17 cellular contexts compared by ENCODE assay signal in the genomic region with DNA sequence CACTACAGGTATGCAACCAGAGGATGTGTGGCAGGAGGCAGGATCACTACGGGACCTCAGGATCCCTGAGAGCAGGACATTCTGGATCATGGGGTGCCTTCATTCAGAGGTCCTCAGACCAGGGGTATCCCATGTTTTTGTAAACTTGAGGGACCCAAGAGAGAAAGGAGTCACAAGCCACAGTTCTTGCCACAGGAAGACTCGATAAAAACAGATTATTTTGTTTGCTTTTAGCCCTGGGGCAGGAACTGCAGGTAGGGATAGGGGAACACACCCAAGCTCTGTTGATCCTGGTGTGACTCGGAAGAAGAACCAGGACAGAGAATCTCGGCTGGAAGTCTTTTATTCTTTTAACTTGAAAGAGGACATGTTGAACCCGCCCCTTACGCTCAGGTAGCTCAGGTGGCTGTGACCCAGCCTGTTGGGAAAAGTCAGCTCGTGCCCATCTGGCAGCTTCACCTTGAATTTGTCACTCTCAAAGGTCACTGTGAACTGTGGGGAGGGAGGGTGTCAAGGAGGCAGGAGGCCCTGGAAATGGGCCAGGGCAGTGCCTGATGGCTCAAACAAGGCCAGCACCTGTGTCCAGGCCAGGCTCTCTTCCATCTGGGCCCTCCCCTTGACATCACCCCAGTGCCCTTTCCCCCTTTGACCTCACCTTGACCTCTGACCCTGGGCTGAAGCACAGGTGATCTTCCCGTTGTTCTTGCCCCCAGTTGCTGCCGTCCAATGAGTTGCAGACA. TPM values are rescaled to one million over a fixed set of nuclear protein-coding genes. Genes with fewer than 3 reads are reported as not detected.
DNase-seq lines count a peak whose midpoint lies in the region; ATAC-seq and TF ChIP-seq lines count a peak whose summit lies in the region.
"Had no signal": no experiment of that assay in that cellular context is flagged by ENCODE, and none has a peak within 500 bp of the region (broad histone marks: within the 10 kb centered on the region; RNA-seq: fewer than 3 reads in every experiment).

No MANE protein-coding gene starts in this region.

- H3K36me3 ChIP-seq in neural progenitor cell (no peaks in the 10 kb centered on the region), gastrocnemius medialis (no peaks in the 10 kb centered on the region)

- no peak overlapping the region for H3K4me2 ChIP-seq in neural progenitor cell

- peak overlapping the region; percentile 52 for H3K4me3 Mint-ChIP-seq in neural progenitor cell
- H3K4me3 Mint-ChIP-seq: activated CD8-positive, alpha-beta memory T cell treated with anti-CD3 and anti-CD28 coated beads, Interleukin-2, amount 10 ng/mL, durations not matched to agents 7 days and 5 days; IgD-negative memory B cell; naive B cell had no signal

- TF ChIP-seq POLR2A in gastrocnemius medialis (IDR thresholded peaks at IDR 0.05): no peak

- H2AFZ ChIP-seq in neural progenitor cell (replicated peaks): no peak overlapping the region

- H3K4me1 Mint-ChIP-seq in neural progenitor cell: peaks cover 4% of the 10 kb centered on the region

- H3K27me3 Mint-ChIP-seq in neural progenitor cell (ENCODE audit: insufficient read depth, low read depth): peaks cover 8% of the 10 kb centered on the region

- H3K4me3 ChIP-seq in right cardiac atrium (ENCODE audit: low read length) (no peak overlapping the region), epithelial cell of esophagus (ENCODE audit: low read length) (no peak overlapping the region), neural progenitor cell (no peak overlapping the region), gastrocnemius medialis (no peak overlapping the region)

- H3K27me3 ChIP-seq in right cardiac atrium (ENCODE audit: control insufficient read depth, insufficient read depth): no peaks in the 10 kb centered on the region
- H3K27me3 ChIP-seq in neural progenitor cell: no peaks in the 10 kb centered on the region
- H3K27me3 ChIP-seq in gastrocnemius medialis: peaks cover 0 to 9% (median 7%) of the 10 kb centered on the region in 3 donors

- DNase-seq in right cardiac atrium (peak in 2 of 3 donors; percentile 57 to 71), cardiac septum (ENCODE audit: low spot score) (no peak), epithelial cell of esophagus (ENCODE audit: low read depth) (peak; percentile 41), neural progenitor cell (ENCODE audit: low spot score) (no peak), HuH-7.5 (ENCODE audit: low spot score) (no peak), C1 segment of cervical spinal cord (lab: John Stamatoyannopoulos, UW) (no peak), gastrocnemius medialis (no peak)
- DNase-seq: activated CD8-positive, alpha-beta memory T cell treated with anti-CD3 and anti-CD28 coated beads, Interleukin-2, amount 10 ng/mL, durations not matched to agents 7 days and 5 days; dermis blood vessel endothelial cell; naive B cell; NCI-H146; NCI-H524 treated with DMSO at 0.1 percent for 48 hours had no signal

- no peak overlapping the region for H3K27ac ChIP-seq in right cardiac atrium (ENCODE audit: low read length)
- H3K27ac ChIP-seq in neural progenitor cell: no peak overlapping the region
- H3K27ac ChIP-seq in gastrocnemius medialis: no peak overlapping the region
- H3K27ac ChIP-seq: VCaP had no signal

- peaks cover 2% of the 10 kb centered on the region for H3K36me3 Mint-ChIP-seq in neural progenitor cell
- H3K36me3 Mint-ChIP-seq: activated CD8-positive, alpha-beta memory T cell treated with anti-CD3 and anti-CD28 coated beads, Interleukin-2, amount 10 ng/mL, durations not matched to agents 7 days and 5 days; IgD-negative memory B cell; naive B cell had no signal

- intact Hi-C loops in right cardiac atrium (cut with DNase I) (loop anchor here in 2 of 4 donors (5.0 to 10.0 kb wide), 2 partner anchors 245 to 253 kb away; no protein-coding TSS in a partner anchor), cardiac septum (cut with DNase I) (no loop called here), gastrocnemius medialis (cut with DNase I; ENCODE audit: low total_unique reads) (no loop called here)

- no peaks in the 10 kb centered on the region for H3K79me2 ChIP-seq in neural progenitor cell (ENCODE audit: low read depth)

- no peak for TF ChIP-seq CTCF in epithelial cell of esophagus (IDR thresholded peaks at IDR 0.05; ENCODE audit: insufficient read depth, low read depth, low read length, missing control alignments)
- no peak for TF ChIP-seq CTCF in neural progenitor cell (IDR thresholded peaks at IDR 0.05)
- TF ChIP-seq CTCF in gastrocnemius medialis (IDR thresholded peaks at IDR 0.05 in 4 of 5, conservative IDR thresholded peaks at IDR 0.05 in 1 of 5): no peak

- no peaks in the 10 kb centered on the region for H3K9me3 Mint-ChIP-seq in neural progenitor cell
- H3K9me3 Mint-ChIP-seq: IgD-negative memory B cell, naive B cell had no signal

- H3K4me1 ChIP-seq in right cardiac atrium (ENCODE audit: control insufficient read depth, insufficient read depth, low read length): peaks cover 3% of the 10 kb centered on the region
- no peaks in the 10 kb centered on the region for H3K4me1 ChIP-seq in neural progenitor cell
- peaks cover 6 to 8% of the 10 kb centered on the region in 2 donors for H3K4me1 ChIP-seq in gastrocnemius medialis

- 61% methylated on average over 9 of the region's 9 CpGs for WGBS in right cardiac atrium

- H3K9me3 ChIP-seq in right cardiac atrium (ENCODE audit: control insufficient read depth, low read length): no peaks in the 10 kb centered on the region
- H3K9me3 ChIP-seq in neural progenitor cell (ENCODE audit: low read depth): no peaks in the 10 kb centered on the region
- H3K9me3 ChIP-seq in gastrocnemius medialis: no peaks in the 10 kb centered on the region

- no peak for ATAC-seq in right cardiac atrium
- ATAC-seq in GM21786 (IDR thresholded peaks at IDR 0.05; ENCODE audit: unreplicated experiment): no peak
- ATAC-seq in gastrocnemius medialis: no peak
- ATAC-seq: activated CD8-positive, alpha-beta memory T cell treated with anti-CD3 and anti-CD28 coated beads, Interleukin-2, amount 10 ng/mL, durations not matched to agents 7 days and 5 days; sciatic nerve had no signal

- H3F3A ChIP-seq in neural progenitor cell (ENCODE audit: low read depth): no peaks in the 10 kb centered on the region

- in situ Hi-C loops in gastrocnemius medialis (cut with MboI; ENCODE audit: low sequenced_read_pairs in 4 of 4): loop anchor here in 2 of 4 donors (5.0 kb wide), 1 partner anchor 33 kb away; no protein-coding TSS in a partner anchor

- no peak overlapping the region for H3K9ac ChIP-seq in neural progenitor cell

- H3K27ac Mint-ChIP-seq in neural progenitor cell: peak overlapping the region; percentile 69
- H3K27ac Mint-ChIP-seq: activated CD8-positive, alpha-beta memory T cell treated with anti-CD3 and anti-CD28 coated beads, Interleukin-2, amount 10 ng/mL, durations not matched to agents 7 days and 5 days had no signal

- no peaks in the 10 kb centered on the region for H4K20me1 ChIP-seq in neural progenitor cell (ENCODE audit: low read depth)

RNA-seq across cellular contexts. Expression of gene LGALS2, which starts 9.8 kb away (rescaled TPM):
- total RNA-seq in right cardiac atrium: under 1 TPM in 1 of 4 donors, not detected in 3; 0.44 TPM
- polyA plus RNA-seq in right cardiac atrium: not detected
- total RNA-seq in cardiac septum: not detected
- not detected in 2 replicates for total RNA-seq in neural progenitor cell (ENCODE audit: low replicate concordance)
- total RNA-seq in gastrocnemius medialis: not detected
- total RNA-seq: activated CD8-positive, alpha-beta memory T cell treated with anti-CD3 and anti-CD28 coated beads, Interleukin-2, amount 10 ng/mL, durations not matched to agents 7 days and 5 days; dermis blood vessel endothelial cell; sciatic nerve; SK-MEL-5 had no signal

RNA-seq across cellular contexts. Expression of gene CDC42EP1, which starts 9.8 kb away (rescaled TPM):
- 10 to 100 TPM; 19.7 to 31.3 (median 21.7) TPM for total RNA-seq in right cardiac atrium
- 20.7 TPM for polyA plus RNA-seq in right cardiac atrium
- total RNA-seq in cardiac septum: 18.8 TPM
- total RNA-seq in neural progenitor cell (ENCODE audit: low replicate concordance): 0.84 and 1.8 TPM in 2 replicates
- 1 to 10 TPM; 5.6 to 8.8 (median 6.8) TPM for total RNA-seq in gastrocnemius medialis

RNA-seq across cellular contexts. Expression of gene GGA1, which starts 38.5 kb away (rescaled TPM):
- total RNA-seq in right cardiac atrium: 10 to 100 TPM; 23.3 to 29.0 (median 26.0) TPM
- polyA plus RNA-seq in right cardiac atrium: 27.2 TPM
- 32.5 TPM for total RNA-seq in cardiac septum
- total RNA-seq in neural progenitor cell (ENCODE audit: low replicate concordance): 62.3 and 71.7 TPM in 2 replicates
- total RNA-seq in gastrocnemius medialis: 10 to 100 TPM; 39.0 to 48.8 (median 45.0) TPM

RNA-seq across cellular contexts. Expression of gene CARD10, which starts 50.9 kb away (rescaled TPM):
- 10 to 100 TPM in 2 of 4 donors, 1 to 10 TPM in 2; 6.6 to 11.4 (median 9.6) TPM for total RNA-seq in right cardiac atrium
- polyA plus RNA-seq in right cardiac atrium: 8.3 TPM
- total RNA-seq in cardiac septum: 6.0 TPM
- total RNA-seq in neural progenitor cell (ENCODE audit: low replicate concordance): 1.5 and 6.2 TPM in 2 replicates
- 1 to 10 TPM; 2.6 to 5.7 (median 4.4) TPM for total RNA-seq in gastrocnemius medialis
- polyA plus RNA-seq: IgD-negative memory B cell had no signal

Comparison
In these comparisons a context has a peak if more than half of its experiments do, and no peak if none do; other contexts are left out.
1. DNase-seq: peak in right cardiac atrium (2 of 3) and epithelial cell of esophagus (single experiment); none in cardiac septum (single experiment), neural progenitor cell (single experiment), HuH-7.5 (single experiment), C1 segment of cervical spinal cord (0 of 14) and gastrocnemius medialis (0 of 2).